Comparison of ENCODE assay signal across 8 cellular contexts in genomic region chr1:202144510-202145324, GRCh38. TPM values are rescaled to one million over a fixed set of nuclear protein-coding genes. Genes with fewer than 3 reads are reported as not detected.
DNase-seq lines count a peak whose midpoint lies in the region; ATAC-seq and TF ChIP-seq lines count a peak whose summit lies in the region.

Gene ARL8A, minus strand, starts transcription at chr1:202144737. Its CDS starts 165 bp downstream, at chr1:202144572.

- no peaks in the 10 kb centered on the region for H3K27me3 ChIP-seq in AG04450 (ENCODE audit: control insufficient read depth, insufficient read depth, low read length)

- H3K27me3 Mint-ChIP-seq in stimulated activated naive CD8-positive, alpha-beta T cell treated with anti-CD3 and anti-CD28 coated beads, Interleukin-15, amount 100 ng/mL, for 72 hours, result no peaks in the 10 kb centered on the region

- H3K4me3 Mint-ChIP-seq in stimulated activated naive CD8-positive, alpha-beta T cell treated with anti-CD3 and anti-CD28 coated beads, Interleukin-15, amount 100 ng/mL, for 72 hours, result peak within 1 kb of the TSS; percentile 92 to 93

- H3K4me3 ChIP-seq in AG04450 (ENCODE audit: low read depth, low read length) (peak within 1 kb of the TSS; percentile 83), mucosa of descending colon (peak within 1 kb of the TSS; percentile 67)

- CTCF ChIA-PET in AG04450 (lab: Charles Lee), result interaction anchor here (2.0 to 2.9 kb wide), 2 partner anchors 10 kb away, joined by 9 to 11 read pairs; no protein-coding TSS in a partner anchor

- H3K9me3 Mint-ChIP-seq in stimulated activated naive CD8-positive, alpha-beta T cell treated with anti-CD3 and anti-CD28 coated beads, Interleukin-15, amount 100 ng/mL, for 72 hours, result no peaks in the 10 kb centered on the region

- no peak for DNase-seq in AG04450 (ENCODE audit: low read depth, low spot score)
- DNase-seq in NCI-H526 treated with DMSO at 0.1 percent for 48 hours (lab: John Stamatoyannopoulos, UW), result peak; percentile 21
- peak; percentile 75 for DNase-seq in activated T-cell treated with anti-CD3 and anti-CD28 coated beads, Interleukin-2, amount 50 U/mL, for 1 hour
- DNase-seq in epithelial cell of prostate (ENCODE audit: low read depth, low spot score), result no peak
- peak; percentile 82 to 86 (median 86) for DNase-seq in mucosa of descending colon
- peak; percentile 68 to 71 for DNase-seq in stimulated activated naive CD8-positive, alpha-beta T cell treated with anti-CD3 and anti-CD28 coated beads, Interleukin-15, amount 100 ng/mL, for 72 hours

- peak within 1 kb of the TSS; percentile 31 for H3K27ac ChIP-seq in AG04450 (ENCODE audit: low read depth, low read length)
- peak within 1 kb of the TSS; percentile 67 for H3K27ac ChIP-seq in epithelial cell of prostate

- H3K9me3 ChIP-seq in AG04450 (ENCODE audit: control insufficient read depth, insufficient read depth, low read length) (peaks cover 4% of the 10 kb centered on the region; the same call in 1 of the 2 replicates), mucosa of descending colon (no peaks in the 10 kb centered on the region)

- intact Hi-C loops in mucosa of descending colon (cut with DNase I, micrococcal nuclease), result no loop called here

- ATAC-seq in GM18867 (IDR thresholded peaks at IDR 0.05; ENCODE audit: unreplicated experiment) (peak; percentile 66), HG03064 (IDR thresholded peaks at IDR 0.05; ENCODE audit: low read depth, unreplicated experiment) (peak; percentile 54), mucosa of descending colon (peak; percentile 88)
- ATAC-seq in stimulated activated naive CD8-positive, alpha-beta T cell treated with anti-CD3 and anti-CD28 coated beads, Interleukin-15, amount 100 ng/mL, for 72 hours, result peak; percentile 68

- TF ChIP-seq CTCF in AG04450 (IDR thresholded peaks at IDR 0.05; ENCODE audit: low read depth, low read length) (no peak), mucosa of descending colon (IDR thresholded peaks at IDR 0.05) (no peak)

- H3K4me1 ChIP-seq in mucosa of descending colon (ENCODE audit: low read depth), result peaks cover 11% of the 10 kb centered on the region

- no peaks in the 10 kb centered on the region for H3K36me3 ChIP-seq in mucosa of descending colon (ENCODE audit: low read depth)

- H3K27ac Mint-ChIP-seq in stimulated activated naive CD8-positive, alpha-beta T cell treated with anti-CD3 and anti-CD28 coated beads, Interleukin-15, amount 100 ng/mL, for 72 hours, result peak within 1 kb of the TSS; percentile 94 to 97

- peaks cover 57% of the 10 kb centered on the region for H3K4me1 Mint-ChIP-seq in stimulated activated naive CD8-positive, alpha-beta T cell treated with anti-CD3 and anti-CD28 coated beads, Interleukin-15, amount 100 ng/mL, for 72 hours

- POLR2A ChIA-PET in AG04450 (lab: Yijun Ruan, JAX), result no interaction called here

RNA-seq across cellular contexts. Expression of gene ARL8A, which starts in this region (rescaled TPM):
- 50.9 and 58.0 TPM in 2 replicates for polyA plus RNA-seq in AG04450 (2011; rRNA removed)
- 30.5 and 40.0 TPM in 2 replicates for polyA minus RNA-seq in AG04450 (2011; rRNA and poly(A)+ RNA removed)
- 10 to 100 TPM; 36.3 to 69.6 (median 41.2) TPM for total RNA-seq in mucosa of descending colon

Comparison
In these comparisons a context has a peak if more than half of its experiments do, and no peak if none do; other contexts are left out.
1. DNase-seq: peak in NCI-H526 treated with DMSO at 0.1 percent for 48 hours (single experiment), activated T-cell treated with anti-CD3 and anti-CD28 coated beads, Interleukin-2, amount 50 U/mL, for 1 hour (single experiment), mucosa of descending colon (3 of 3) and stimulated activated naive CD8-positive, alpha-beta T cell treated with anti-CD3 and anti-CD28 coated beads, Interleukin-15, amount 100 ng/mL, for 72 hours (2 of 2); none in AG04450 (single experiment) and epithelial cell of prostate (single experiment).
2. Peak in every context shown above with its lines, with median percentiles within 50 percentile points of each other: ATAC-seq.